ENCODE assay signal across 9 cellular contexts in the genomic region with DNA sequence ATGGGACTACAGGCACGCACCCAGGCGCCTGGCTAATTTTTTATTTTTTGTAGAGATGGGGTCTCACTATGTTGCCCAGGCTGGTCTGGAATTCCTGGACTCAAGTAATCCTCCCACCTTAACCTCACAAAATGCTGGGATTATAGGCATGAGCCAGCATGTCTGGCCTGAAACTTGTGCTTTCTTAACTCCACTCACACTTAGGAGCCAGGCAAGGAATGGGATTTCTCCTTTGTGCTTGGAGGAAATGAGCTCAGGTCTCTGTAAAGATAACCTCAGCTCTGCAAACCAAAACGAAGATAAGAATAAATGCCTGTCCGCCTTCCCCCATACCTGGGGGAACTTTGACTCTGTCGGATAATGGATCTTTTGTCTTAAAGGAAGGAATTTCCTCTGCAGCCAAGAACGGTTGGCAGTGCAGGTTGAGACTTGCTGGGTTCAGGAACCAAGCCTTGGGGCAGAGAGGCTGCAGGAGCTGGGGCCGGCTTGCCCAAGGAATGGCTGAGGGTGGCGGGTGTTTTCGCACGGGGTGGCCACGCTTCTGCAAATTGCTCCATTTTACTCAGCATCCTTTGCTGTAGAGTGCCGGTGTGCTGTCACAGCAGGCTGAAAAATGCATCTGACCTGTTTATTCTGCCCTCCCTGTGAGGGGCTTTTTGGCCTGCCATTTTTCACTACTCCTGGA.
DNase-seq lines count a peak whose midpoint lies in the region; ATAC-seq, FAIRE-seq and TF ChIP-seq lines count a peak whose summit lies in the region.
"Had no signal": no experiment of that assay in that cellular context is flagged by ENCODE, and none has a peak within 500 bp of the region (broad histone marks: within the 10 kb centered on the region; RNA-seq: fewer than 3 reads in every experiment).

No MANE protein-coding gene starts in this region.

- H3K27me3 Mint-ChIP-seq in natural killer cell treated with Interleukin-12 subunit alpha and Interleukin-12 subunit beta and Interleukin-15 and Interleukin-18, amount 100 ng/mL, for 72 hours = peaks cover 2 to 18% of the 10 kb centered on the region in 2 donors
- peaks cover 0 to 6% of the 10 kb centered on the region in 2 donors for H3K27me3 Mint-ChIP-seq in natural killer cell (ENCODE audit: low read depth in 2 of 2)

- no peak overlapping the region for H3K27ac Mint-ChIP-seq in natural killer cell treated with Interleukin-12 subunit alpha and Interleukin-12 subunit beta and Interleukin-15 and Interleukin-18, amount 100 ng/mL, for 72 hours
- no peak overlapping the region for H3K27ac Mint-ChIP-seq in natural killer cell

- no peaks in the 10 kb centered on the region for H3K27me3 ChIP-seq in bronchial epithelial cell (ENCODE audit: control insufficient read depth, insufficient read depth, low read length)
- H3K27me3 ChIP-seq: ovary had no signal

- no peaks in the 10 kb centered on the region for H3K4me1 Mint-ChIP-seq in natural killer cell treated with Interleukin-12 subunit alpha and Interleukin-12 subunit beta and Interleukin-15 and Interleukin-18, amount 100 ng/mL, for 72 hours (ENCODE audit: low read depth in 2 of 2)
- no peaks in the 10 kb centered on the region for H3K4me1 Mint-ChIP-seq in natural killer cell

- H3K4me3 ChIP-seq in bronchial epithelial cell (ENCODE audit: low read depth, low read length) (no peak overlapping the region), retinal pigment epithelial cell (ENCODE audit: low read length) (no peak overlapping the region)
- H3K4me3 ChIP-seq: ovary had no signal

- no peaks in the 10 kb centered on the region for H3K9me3 Mint-ChIP-seq in natural killer cell treated with Interleukin-12 subunit alpha and Interleukin-12 subunit beta and Interleukin-15 and Interleukin-18, amount 100 ng/mL, for 72 hours
- H3K9me3 Mint-ChIP-seq in natural killer cell = no peaks in the 10 kb centered on the region

- intact Hi-C loops in natural killer cell (cut with micrococcal nuclease) = no loop called here

- H3K4me3 Mint-ChIP-seq in natural killer cell treated with Interleukin-12 subunit alpha and Interleukin-12 subunit beta and Interleukin-15 and Interleukin-18, amount 100 ng/mL, for 72 hours = no peak overlapping the region
- H3K4me3 Mint-ChIP-seq in natural killer cell = no peak overlapping the region

- no peak for DNase-seq in natural killer cell treated with Interleukin-12 subunit alpha and Interleukin-12 subunit beta and Interleukin-15 and Interleukin-18, amount 100 ng/mL, for 72 hours (ENCODE audit: low spot score)
- no peak for DNase-seq in natural killer cell
- DNase-seq in bronchial epithelial cell (ENCODE audit: low read depth) = peak; percentile 95
- DNase-seq in retinal pigment epithelial cell (ENCODE audit: low read depth) = peak; percentile 31
- DNase-seq in CD1c-positive myeloid dendritic cell (ENCODE audit: extremely low spot score) = no peak
- DNase-seq in NCI-H446 (lab: John Stamatoyannopoulos, UW) = no peak
- no peak for DNase-seq in mesenteric fat pad (ENCODE audit: low spot score)

- peaks cover 6% of the 10 kb centered on the region for H3K36me3 ChIP-seq in bronchial epithelial cell (ENCODE audit: control insufficient read depth, insufficient read depth, low read length)
- H3K36me3 ChIP-seq: ovary had no signal

- H3K36me3 Mint-ChIP-seq in natural killer cell treated with Interleukin-12 subunit alpha and Interleukin-12 subunit beta and Interleukin-15 and Interleukin-18, amount 100 ng/mL, for 72 hours = no peaks in the 10 kb centered on the region
- no peaks in the 10 kb centered on the region for H3K36me3 Mint-ChIP-seq in natural killer cell

- no peak for FAIRE-seq in bronchial epithelial cell (lab: Jason Lieb, UNC)

- ATAC-seq in natural killer cell treated with Interleukin-12 subunit alpha and Interleukin-12 subunit beta and Interleukin-15 and Interleukin-18, amount 100 ng/mL, for 72 hours = peak; percentile 63
- ATAC-seq in natural killer cell (no peak), HG03196 (IDR thresholded peaks at IDR 0.05; ENCODE audit: unreplicated experiment) (peak; percentile 47)

- TF ChIP-seq CTCF in natural killer cell (IDR thresholded peaks at IDR 0.05) (no peak), bronchial epithelial cell (IDR thresholded peaks at IDR 0.05; ENCODE audit: insufficient read depth, low read length, severe bottlenecking) (no peak), retinal pigment epithelial cell (conservative IDR thresholded peaks at IDR 0.05; ENCODE audit: low read depth, low read length) (no peak)

Comparison
In these comparisons a context has a peak if more than half of its experiments do, and no peak if none do; other contexts are left out.
1. ATAC-seq: peak in natural killer cell treated with Interleukin-12 subunit alpha and Interleukin-12 subunit beta and Interleukin-15 and Interleukin-18, amount 100 ng/mL, for 72 hours (2 of 2) and HG03196 (single experiment); none in natural killer cell (0 of 3).
2. DNase-seq: peak in bronchial epithelial cell (single experiment) and retinal pigment epithelial cell (single experiment); none in natural killer cell treated with Interleukin-12 subunit alpha and Interleukin-12 subunit beta and Interleukin-15 and Interleukin-18, amount 100 ng/mL, for 72 hours (single experiment), natural killer cell (single experiment), CD1c-positive myeloid dendritic cell (single experiment), NCI-H446 (0 of 2) and mesenteric fat pad (single experiment).